ENCODE assay signal across 1 cellular context in genomic region chr14:104283197-104284106, GRCh38.
TF ChIP-seq lines count a peak whose summit lies in the region.

No MANE protein-coding gene starts in this region.

TF ChIP-seq in H1, 55 proteins besides CTCF, POLR2A, EP300 and RAD21 (continued from another document):
- TF ChIP-seq NANOG (IDR thresholded peaks at IDR 0.05; ENCODE audit: insufficient read depth, low read depth, low read length, poor library complexity, severe bottlenecking) (no peak), CBX8 (IDR thresholded peaks at IDR 0.05; ENCODE audit: borderline replicate concordance, low read depth, low read length) (no peak), SUZ12 (IDR thresholded peaks at IDR 0.05; ENCODE audit: low read length) (no peak)
